Comparison of ENCODE assay signal across 21 cellular contexts in genomic region chr13:68984688-68985319, GRCh38.
"Had no signal": no experiment of that assay in that cellular context is flagged by ENCODE, and none has a peak within 500 bp of the region (broad histone marks: within the 10 kb centered on the region; RNA-seq: fewer than 3 reads in every experiment).

No MANE protein-coding gene starts in this region.

- H3K36me3 ChIP-seq: pancreas, thyroid gland had no signal

- H3K27me3 ChIP-seq: foreskin keratinocyte, pancreas, thyroid gland had no signal

- H3K36me3 Mint-ChIP-seq: brain, memory B cell had no signal

- ATAC-seq: activated T-cell treated with anti-CD3 and anti-CD28 coated beads, Interleukin-2, amount 50 U/mL, for 4 hours; foreskin keratinocyte; pancreas; sciatic nerve had no signal

- H3K27me3 Mint-ChIP-seq: brain, memory B cell had no signal

- H3K4me1 Mint-ChIP-seq: brain, memory B cell, nephron had no signal

- H3K4me3 Mint-ChIP-seq: activated T-cell treated with anti-CD3 and anti-CD28 coated beads, Interleukin-2, amount 50 U/mL, for 4 hours; brain; memory B cell; nephron had no signal

- H3K4me3 ChIP-seq: pancreas, smooth muscle cell, thyroid gland had no signal

- H3K27ac ChIP-seq: foreskin keratinocyte, pancreas, thyroid gland had no signal

- H3K9me3 Mint-ChIP-seq: memory B cell, nephron had no signal

- H3K27ac Mint-ChIP-seq: brain, memory B cell, nephron had no signal

- H3K9me3 ChIP-seq: pancreas, thyroid gland had no signal

- H3K4me1 ChIP-seq: foreskin keratinocyte, pancreas, thyroid gland had no signal

- DNase-seq: activated CD4-positive, alpha-beta T cell treated with anti-CD3 and anti-CD28 coated beads, Interleukin-2, amount 50 U/mL, for 4 hours; activated CD8-positive, alpha-beta memory T cell treated with anti-CD3 and anti-CD28 coated beads, Interleukin-2, amount 50 U/mL, for 48 hours; activated naive CD4-positive, alpha-beta T cell treated with anti-CD3 and anti-CD28 coated beads, Interleukin-2, amount 50 U/mL, for 16 hours; activated T-cell treated with anti-CD3 and anti-CD28 coated beads, Interleukin-2, amount 50 U/mL, for 4 hours; anterior cingulate cortex; central memory CD4-positive, alpha-beta T cell; effector memory CD4-positive, alpha-beta T cell; foreskin keratinocyte; kidney glomerular epithelial cell; stimulated activated CD4-positive, alpha-beta T cell treated with anti-CD3 and anti-CD28 coated beads, Interleukin-2, amount 100 ng/mL, for 48 hours; stimulated activated CD8-positive, alpha-beta memory T cell treated with anti-CD3 and anti-CD28 coated beads, Interleukin-4, amount 100 ng/mL, for 48 hours; stimulated activated naive CD4-positive, alpha-beta T cell; T-helper 1 cell; T-helper 9 cell; thyroid gland had no signal

- H3K4me2 ChIP-seq: smooth muscle cell had no signal
